ENCODE assay signal across 7 cellular contexts in genomic region chr16:4660454-4661007, GRCh38. TPM values are rescaled to one million over a fixed set of nuclear protein-coding genes. Genes with fewer than 3 reads are reported as not detected.
DNase-seq lines count a peak whose midpoint lies in the region; ATAC-seq and TF ChIP-seq lines count a peak whose summit lies in the region.

No MANE protein-coding gene starts in this region.

- DNase-seq in activated CD4-positive, CD25-positive, alpha-beta regulatory T cell treated with anti-CD3 and anti-CD28 coated beads, Interleukin-2, amount 50 U/mL, for 72 hours, result peak; percentile 50
- DNase-seq in mucosa of gallbladder (ENCODE audit: low spot score) (peak; percentile 72), iPS-NIHi11 (ENCODE audit: low spot score) (no peak), Caco-2 (no peak)
- DNase-seq in stimulated activated naive CD8-positive, alpha-beta T cell treated with anti-CD3 and anti-CD28 coated beads, Interleukin-15, Interleukin-2, amounts not matched to agents 100 U/mL and 50 U/mL, for 24 hours, result peak; percentile 85

- POLR2A ChIA-PET in Caco-2 (lab: Charles Lee), result no interaction called here

- CTCF ChIA-PET in Caco-2 (lab: Charles Lee), result no interaction called here

- H3K27me3 ChIP-seq in Caco-2 (replicated peaks; ENCODE audit: control insufficient read depth, insufficient read depth, low read length), result no peaks in the 10 kb centered on the region

- no peak overlapping the region for H3K4me3 ChIP-seq in Caco-2 (ENCODE audit: low read depth, low read length)

- peaks cover 13% of the 10 kb centered on the region; the same call in 1 of the 2 replicates for H3K4me1 ChIP-seq in Caco-2

- H3K9me3 Mint-ChIP-seq in brain, result no peaks in the 10 kb centered on the region
- no peaks in the 10 kb centered on the region for H3K9me3 Mint-ChIP-seq in Caco-2 (ENCODE audit: unreplicated experiment)

- peak; percentile 71 for ATAC-seq in HG02973 (IDR thresholded peaks at IDR 0.05; ENCODE audit: unreplicated experiment)
- ATAC-seq in stimulated activated naive CD8-positive, alpha-beta T cell treated with anti-CD3 and anti-CD28 coated beads, Interleukin-15, Interleukin-2, amounts not matched to agents 100 U/mL and 50 U/mL, for 24 hours, result peak; percentile 81

- H3K27ac Mint-ChIP-seq in brain, result peak overlapping the region in 4 of 5 experiments; percentile 72 to 91 (median 87)
- no peak overlapping the region for H3K27ac Mint-ChIP-seq in Caco-2 (ENCODE audit: unreplicated experiment)

- no peak for TF ChIP-seq CTCF in brain (conservative IDR thresholded peaks at IDR 0.05)
- TF ChIP-seq CTCF in Caco-2 (IDR thresholded peaks at IDR 0.05; ENCODE audit: insufficient read depth in 1 of 2, low read depth in 1 of 2, low read length in 1 of 2, severe bottlenecking in 1 of 2, unreplicated experiment in 1 of 2), result no peak

- H3K4me3 Mint-ChIP-seq in brain (no peak overlapping the region), Caco-2 (ENCODE audit: unreplicated experiment) (no peak overlapping the region)

- H3K9me3 ChIP-seq in Caco-2, result no peaks in the 10 kb centered on the region

- H3K36me3 ChIP-seq in Caco-2 (ENCODE audit: control insufficient read depth, insufficient read depth, low read length), result peaks cover 2% of the 10 kb centered on the region; the same call in 1 of the 2 replicates

- H3K4me1 Mint-ChIP-seq in brain (peaks cover 27% of the 10 kb centered on the region), Caco-2 (ENCODE audit: low read depth, unreplicated experiment) (no peaks in the 10 kb centered on the region)

- H3K27me3 Mint-ChIP-seq in brain (no peaks in the 10 kb centered on the region), Caco-2 (ENCODE audit: insufficient read depth, unreplicated experiment) (no peaks in the 10 kb centered on the region)

- intact Hi-C loops in Caco-2 (cut with micrococcal nuclease; ENCODE audit: unreplicated experiment), result no loop called here

- peaks cover 26% of the 10 kb centered on the region for H3K36me3 Mint-ChIP-seq in brain
- peaks cover 30% of the 10 kb centered on the region for H3K36me3 Mint-ChIP-seq in Caco-2 (ENCODE audit: insufficient read depth, unreplicated experiment)

- BruUV-seq in Caco-2 (replicated peaks; lab: Mats Ljungman, UMichigan), result no TSS peak

RNA-seq across cellular contexts. Expression of gene NUDT16L1, which starts 32.8 kb away (rescaled TPM):
- 78.7 TPM for polyA plus RNA-seq in brain (ENCODE audit: insufficient read depth, low read depth, low replicate concordance)
- 67.0 TPM for total RNA-seq in mucosa of gallbladder
- 27.9 and 31.3 TPM in 2 replicates for total RNA-seq in Caco-2 (2022)

RNA-seq across cellular contexts. Expression of gene MGRN1, which starts 35.9 kb away (rescaled TPM):
- polyA plus RNA-seq in brain (ENCODE audit: insufficient read depth, low read depth, low replicate concordance), result 63.1 TPM
- total RNA-seq in mucosa of gallbladder, result 127 TPM
- 67.1 and 72.3 TPM in 2 replicates for total RNA-seq in Caco-2 (2022)

RNA-seq across cellular contexts. Expression of gene UBALD1, which starts 45.8 kb away (rescaled TPM):
- 50.5 TPM for polyA plus RNA-seq in brain (ENCODE audit: insufficient read depth, low read depth, low replicate concordance)
- total RNA-seq in mucosa of gallbladder (49.1 TPM), Caco-2 (2022) (32.4 and 36.2 TPM in 2 replicates)

Comparison
In these comparisons a context has a peak if more than half of its experiments do, and no peak if none do; other contexts are left out.
1. DNase-seq: peak in activated CD4-positive, CD25-positive, alpha-beta regulatory T cell treated with anti-CD3 and anti-CD28 coated beads, Interleukin-2, amount 50 U/mL, for 72 hours (single experiment), mucosa of gallbladder (single experiment) and stimulated activated naive CD8-positive, alpha-beta T cell treated with anti-CD3 and anti-CD28 coated beads, Interleukin-15, Interleukin-2, amounts not matched to agents 100 U/mL and 50 U/mL, for 24 hours (single experiment); none in iPS-NIHi11 (single experiment) and Caco-2 (0 of 2).